27 cellular contexts compared by ENCODE assay signal in genomic region chr6:149815788-149816187, GRCh38. TPM values are rescaled to one million over a fixed set of nuclear protein-coding genes. Genes with fewer than 3 reads are reported as not detected.
DNase-seq lines count a peak whose midpoint lies in the region; ATAC-seq lines count a peak whose summit lies in the region.
"Had no signal": no experiment of that assay in that cellular context is flagged by ENCODE, and none has a peak within 500 bp of the region (broad histone marks: within the 10 kb centered on the region; RNA-seq: fewer than 3 reads in every experiment).

No MANE protein-coding gene starts in this region.

- H3K9me3 Mint-ChIP-seq in activated CD4-positive, alpha-beta T cell treated with anti-CD3 and anti-CD28 coated beads for 36 hours (ENCODE audit: low read depth), result no peaks in the 10 kb centered on the region
- H3K9me3 Mint-ChIP-seq in stimulated activated naive B cell treated with anti-CD40 and anti-IgM and Interleukin-4, amounts not matched to agents 10 μg/mL and 1 μg/mL and 100 μg/mL, for 72 hours, result no peaks in the 10 kb centered on the region
- H3K9me3 Mint-ChIP-seq in activated naive CD8-positive, alpha-beta T cell treated with anti-CD3 and anti-CD28 coated beads, Interleukin-2, amount 50 U/mL, for 24 hours, result no peaks in the 10 kb centered on the region
- H3K9me3 Mint-ChIP-seq: CD4-positive, alpha-beta T cell; natural killer cell treated with Interleukin-12 subunit alpha and Interleukin-12 subunit beta and Interleukin-15 and Interleukin-18, amount 100 ng/mL, for 72 hours; stimulated activated naive CD8-positive, alpha-beta T cell treated with anti-CD3 and anti-CD28 coated beads, Interleukin-15, amount 100 ng/mL, for 72 hours had no signal

- peaks cover 11% of the 10 kb centered on the region for H3K36me3 Mint-ChIP-seq in activated CD4-positive, alpha-beta T cell treated with anti-CD3 and anti-CD28 coated beads for 36 hours (ENCODE audit: low read depth)
- H3K36me3 Mint-ChIP-seq in stimulated activated naive B cell treated with anti-CD40 and anti-IgM and Interleukin-4, amounts not matched to agents 10 μg/mL and 1 μg/mL and 100 μg/mL, for 72 hours, result peaks cover 17 to 25% of the 10 kb centered on the region in 2 donors
- peaks cover 10% of the 10 kb centered on the region for H3K36me3 Mint-ChIP-seq in activated naive CD8-positive, alpha-beta T cell treated with anti-CD3 and anti-CD28 coated beads, Interleukin-2, amount 50 U/mL, for 24 hours (ENCODE audit: low read depth)

- DNase-seq in activated CD4-positive, alpha-beta T cell treated with anti-CD3 and anti-CD28 coated beads for 36 hours, result no peak
- no peak for DNase-seq in activated CD4-positive, alpha-beta T cell treated with anti-CD3 and anti-CD28 coated beads, Interleukin-2, amount 50 U/mL, for 48 hours
- DNase-seq in stimulated activated naive B cell treated with anti-CD40 and anti-IgM and Interleukin-4, amounts not matched to agents 10 μg/mL and 1 μg/mL and 100 μg/mL, for 72 hours, result no peak
- DNase-seq in D341Med (ENCODE audit: low spot score) (no peak), T1000 (lab: John Stamatoyannopoulos, UW) (no peak)
- DNase-seq in activated naive CD8-positive, alpha-beta T cell treated with anti-CD3 and anti-CD28 coated beads, Interleukin-2, amount 50 U/mL, for 24 hours, result no peak
- DNase-seq: 8988T; activated CD8-positive, alpha-beta T cell treated with anti-CD3 and anti-CD28 coated beads, Interleukin-2, amount 10 ng/mL, durations not matched to agents 7 days and 5 days; activated gamma-delta T cell treated with Interleukin-2 at 50 U/mL for 16 hours; CD4-positive, alpha-beta T cell; central memory CD4-positive, alpha-beta T cell; DMS 273 treated with DMSO at 0.1 percent for 48 hours; GOT3; head of caudate nucleus; mucosa of descending colon; NCI-H1105 treated with DMSO at 0.1 percent for 48 hours; NCI-H2029; NCI-H524 treated with DMSO at 0.1 percent for 48 hours; NK-92 treated with Interleukin-12 subunit alpha and Interleukin-12 subunit beta, amount 100 ng/mL, for 24 hours; PC-9; Right ventricle myocardium superior; stimulated activated naive CD8-positive, alpha-beta T cell treated with anti-CD3 and anti-CD28 coated beads, Interleukin-15, amount 100 ng/mL, for 72 hours; thyroid gland had no signal

- peaks cover 3% of the 10 kb centered on the region for H3K4me1 Mint-ChIP-seq in activated CD4-positive, alpha-beta T cell treated with anti-CD3 and anti-CD28 coated beads for 36 hours
- peaks cover 2 to 6% of the 10 kb centered on the region in 2 donors for H3K4me1 Mint-ChIP-seq in stimulated activated naive B cell treated with anti-CD40 and anti-IgM and Interleukin-4, amounts not matched to agents 10 μg/mL and 1 μg/mL and 100 μg/mL, for 72 hours
- H3K4me1 Mint-ChIP-seq in activated naive CD8-positive, alpha-beta T cell treated with anti-CD3 and anti-CD28 coated beads, Interleukin-2, amount 50 U/mL, for 24 hours, result no peaks in the 10 kb centered on the region
- H3K4me1 Mint-ChIP-seq: stimulated activated naive CD8-positive, alpha-beta T cell treated with anti-CD3 and anti-CD28 coated beads, Interleukin-15, amount 100 ng/mL, for 72 hours had no signal

- H3K27me3 Mint-ChIP-seq in activated CD4-positive, alpha-beta T cell treated with anti-CD3 and anti-CD28 coated beads for 36 hours, result no peaks in the 10 kb centered on the region
- no peaks in the 10 kb centered on the region for H3K27me3 Mint-ChIP-seq in stimulated activated naive B cell treated with anti-CD40 and anti-IgM and Interleukin-4, amounts not matched to agents 10 μg/mL and 1 μg/mL and 100 μg/mL, for 72 hours
- H3K27me3 Mint-ChIP-seq in activated naive CD8-positive, alpha-beta T cell treated with anti-CD3 and anti-CD28 coated beads, Interleukin-2, amount 50 U/mL, for 24 hours, result no peaks in the 10 kb centered on the region
- H3K27me3 Mint-ChIP-seq: CD4-positive, alpha-beta T cell; natural killer cell treated with Interleukin-12 subunit alpha and Interleukin-12 subunit beta and Interleukin-15 and Interleukin-18, amount 100 ng/mL, for 72 hours; stimulated activated naive CD8-positive, alpha-beta T cell treated with anti-CD3 and anti-CD28 coated beads, Interleukin-15, amount 100 ng/mL, for 72 hours had no signal

- POLR2A ChIA-PET in activated CD4-positive, alpha-beta T cell treated with anti-CD3 and anti-CD28 coated beads for 36 hours (lab: Charles Lee), result no interaction called here

- no peak overlapping the region for H3K4me3 Mint-ChIP-seq in activated CD4-positive, alpha-beta T cell treated with anti-CD3 and anti-CD28 coated beads for 36 hours
- H3K4me3 Mint-ChIP-seq in stimulated activated naive B cell treated with anti-CD40 and anti-IgM and Interleukin-4, amounts not matched to agents 10 μg/mL and 1 μg/mL and 100 μg/mL, for 72 hours, result no peak overlapping the region
- no peak overlapping the region for H3K4me3 Mint-ChIP-seq in activated naive CD8-positive, alpha-beta T cell treated with anti-CD3 and anti-CD28 coated beads, Interleukin-2, amount 50 U/mL, for 24 hours
- H3K4me3 Mint-ChIP-seq: activated CD8-positive, alpha-beta T cell treated with anti-CD3 and anti-CD28 coated beads, Interleukin-2, amount 10 ng/mL, durations not matched to agents 7 days and 5 days; CD4-positive, alpha-beta T cell; natural killer cell treated with Interleukin-12 subunit alpha and Interleukin-12 subunit beta and Interleukin-15 and Interleukin-18, amount 100 ng/mL, for 72 hours; stimulated activated naive CD8-positive, alpha-beta T cell treated with anti-CD3 and anti-CD28 coated beads, Interleukin-15, amount 100 ng/mL, for 72 hours had no signal

- ATAC-seq in activated CD4-positive, alpha-beta T cell treated with anti-CD3 and anti-CD28 coated beads for 36 hours, result peak; percentile 30
- peak; percentile 73 for ATAC-seq in GM19395 (IDR thresholded peaks at IDR 0.05; ENCODE audit: unreplicated experiment)
- ATAC-seq in HG02678 (IDR thresholded peaks at IDR 0.05; ENCODE audit: unreplicated experiment), result peak; percentile 48
- peak; percentile 39 to 66 for ATAC-seq in stimulated activated naive B cell treated with anti-CD40 and anti-IgM and Interleukin-4, amounts not matched to agents 10 μg/mL and 1 μg/mL and 100 μg/mL, for 72 hours (replicated peaks)
- no peak for ATAC-seq in activated naive CD8-positive, alpha-beta T cell treated with anti-CD3 and anti-CD28 coated beads, Interleukin-2, amount 50 U/mL, for 24 hours
- ATAC-seq: activated CD8-positive, alpha-beta T cell treated with anti-CD3 and anti-CD28 coated beads, Interleukin-2, amount 10 ng/mL, durations not matched to agents 7 days and 5 days; K562; mucosa of descending colon; natural killer cell treated with Interleukin-12 subunit alpha and Interleukin-12 subunit beta and Interleukin-15 and Interleukin-18, amount 100 ng/mL, for 72 hours; stimulated activated naive CD8-positive, alpha-beta T cell treated with anti-CD3 and anti-CD28 coated beads, Interleukin-15, amount 100 ng/mL, for 72 hours had no signal

- intact Hi-C loops in activated CD4-positive, alpha-beta T cell treated with anti-CD3 and anti-CD28 coated beads for 36 hours (cut with DNase I, micrococcal nuclease), result no loop called here

- CTCF ChIA-PET in activated CD4-positive, alpha-beta T cell treated with anti-CD3 and anti-CD28 coated beads for 36 hours (lab: Charles Lee), result interaction anchor here (1.1 kb wide), 1 partner anchor 112 kb away, joined by 3 read pairs; no protein-coding TSS in a partner anchor

- no peak overlapping the region for H3K27ac Mint-ChIP-seq in activated CD4-positive, alpha-beta T cell treated with anti-CD3 and anti-CD28 coated beads for 36 hours
- H3K27ac Mint-ChIP-seq in stimulated activated naive B cell treated with anti-CD40 and anti-IgM and Interleukin-4, amounts not matched to agents 10 μg/mL and 1 μg/mL and 100 μg/mL, for 72 hours, result no peak overlapping the region
- no peak overlapping the region for H3K27ac Mint-ChIP-seq in activated naive CD8-positive, alpha-beta T cell treated with anti-CD3 and anti-CD28 coated beads, Interleukin-2, amount 50 U/mL, for 24 hours
- H3K27ac Mint-ChIP-seq: activated CD8-positive, alpha-beta T cell treated with anti-CD3 and anti-CD28 coated beads, Interleukin-2, amount 10 ng/mL, durations not matched to agents 7 days and 5 days; CD4-positive, alpha-beta T cell; natural killer cell treated with Interleukin-12 subunit alpha and Interleukin-12 subunit beta and Interleukin-15 and Interleukin-18, amount 100 ng/mL, for 72 hours had no signal

RNA-seq across cellular contexts. Expression of gene LRP11, which starts 48.4 kb away (rescaled TPM):
- 1 to 10 TPM; 5.1 TPM for total RNA-seq in activated CD4-positive, alpha-beta T cell treated with anti-CD3 and anti-CD28 coated beads for 36 hours
